7 cellular contexts compared by ENCODE assay signal in genomic region chr1:35539073-35539823, GRCh38. TPM values are rescaled to one million over a fixed set of nuclear protein-coding genes. Genes with fewer than 3 reads are reported as not detected.
A peak's percentile ranks its signal among the peaks of the same experiment; 100 is the strongest.
DNase-seq lines count a peak whose midpoint lies in the region; ATAC-seq lines count a peak whose summit lies in the region.

No MANE protein-coding gene starts in this region.

- peak overlapping the region; percentile 23 for H3K4me3 ChIP-seq in adipocyte (ENCODE audit: low read length)

- peak overlapping the region; percentile 62 for H3K27ac ChIP-seq in KOPT-K1 (ENCODE audit: low read depth, low read length, poor library complexity, severe bottlenecking)

- no peaks in the 10 kb centered on the region for H3K27me3 ChIP-seq in adipocyte (replicated peaks; ENCODE audit: control insufficient read depth, insufficient read depth, low read length)

- H3K36me3 ChIP-seq in KOPT-K1 (ENCODE audit: insufficient read depth, low read length) = peaks cover 21% of the 10 kb centered on the region
- no peaks in the 10 kb centered on the region for H3K36me3 ChIP-seq in adipocyte (ENCODE audit: control insufficient read depth, insufficient read depth, low read length, severe bottlenecking)

- H3K9ac ChIP-seq in adipocyte (ENCODE audit: low read length) = peak overlapping the region; percentile 37

- peak; percentile 50 for ATAC-seq in GM18909 (IDR thresholded peaks at IDR 0.05; ENCODE audit: poor library complexity, unreplicated experiment)

- peaks cover 32% of the 10 kb centered on the region for H3K4me1 ChIP-seq in adipocyte (ENCODE audit: control insufficient read depth, insufficient read depth, low read length)

- DNase-seq in adipocyte (ENCODE audit: low read depth) (peak; percentile 56), lung microvascular endothelial cell (ENCODE audit: low read depth in 2 of 2) (peak; percentile 29 to 64), HK-2 (ENCODE audit: unreplicated experiment) (no peak), GDM1 (lab: John Stamatoyannopoulos, UW) (no peak), germinal center (ENCODE audit: low spot score) (no peak)

- no peaks in the 10 kb centered on the region for H3K9me3 ChIP-seq in KOPT-K1 (ENCODE audit: insufficient read depth, low read length, poor library complexity, severe bottlenecking)
- no peaks in the 10 kb centered on the region for H3K9me3 ChIP-seq in adipocyte (ENCODE audit: control insufficient read depth, low read length)

RNA-seq across cellular contexts. Expression of gene KIAA0319L, which starts 18.0 kb away (rescaled TPM):
- 29.2 and 31.5 TPM in 2 replicates for total RNA-seq in lung microvascular endothelial cell

RNA-seq across cellular contexts. Expression of gene NCDN, which starts 18.4 kb away (rescaled TPM):
- 7.4 and 8.5 TPM in 2 replicates for total RNA-seq in lung microvascular endothelial cell

RNA-seq across cellular contexts. Expression of gene TFAP2E, which starts 33.9 kb away (rescaled TPM):
- under 0.01 TPM in 2 replicates for total RNA-seq in lung microvascular endothelial cell

Comparison
In these comparisons a context has a peak if more than half of its experiments do, and no peak if none do; other contexts are left out.
1. DNase-seq: peak in adipocyte (single experiment) and lung microvascular endothelial cell (2 of 2); none in HK-2 (single experiment), GDM1 (single experiment) and germinal center (single experiment).